In genomic region chr3:196712514-196713413, GRCh38 we compare ENCODE assay signal across 8 cellular contexts. TPM values are rescaled to one million over a fixed set of nuclear protein-coding genes. Genes with fewer than 3 reads are reported as not detected.
A peak's percentile ranks its signal among the peaks of the same experiment; 100 is the strongest.
DNase-seq lines count a peak whose midpoint lies in the region; ATAC-seq and TF ChIP-seq lines count a peak whose summit lies in the region.

No MANE protein-coding gene starts in this region.

- no peaks in the 10 kb centered on the region for H3K27me3 Mint-ChIP-seq in activated naive CD4-positive, alpha-beta T cell treated with anti-CD3 and anti-CD28 coated beads for 36 hours (ENCODE audit: low read depth)

- no peak overlapping the region for H2BK12ac ChIP-seq in trophoblast cell (ENCODE audit: low read length)

- TF ChIP-seq EP300 in transverse colon (IDR thresholded peaks at IDR 0.05; ENCODE audit: low read depth): no peak

- peaks cover 4% of the 10 kb centered on the region for H3K79me2 ChIP-seq in trophoblast cell (ENCODE audit: control insufficient read depth, insufficient read depth, low read length, poor library complexity)

- CTCF ChIA-PET in activated naive CD4-positive, alpha-beta T cell treated with anti-CD3 and anti-CD28 coated beads for 36 hours (lab: Charles Lee): interaction anchor here (1.0 to 1.3 kb wide), 2 partner anchors 28 to 229 kb away, joined by 3 to 5 read pairs; no protein-coding TSS in a partner anchor

- peak; percentile 40 for ATAC-seq in HG02981 (IDR thresholded peaks at IDR 0.05; ENCODE audit: unreplicated experiment)
- ATAC-seq in Right ventricle myocardium superior (ENCODE audit: poor library complexity): peak; percentile 90

- H3K4me2 ChIP-seq in trophoblast cell (ENCODE audit: low read length): peak overlapping the region; percentile 77

- peak overlapping the region; percentile 90 for H2BK120ac ChIP-seq in trophoblast cell (ENCODE audit: insufficient read depth, low read length, poor library complexity)

- H3K27ac Mint-ChIP-seq in activated naive CD4-positive, alpha-beta T cell treated with anti-CD3 and anti-CD28 coated beads for 36 hours: peak overlapping the region; percentile 77

- H4K12ac ChIP-seq in trophoblast cell (ENCODE audit: low read depth, low read length): peak overlapping the region; percentile 87

- DNase-seq in activated T-cell treated with anti-CD3 and anti-CD28 coated beads for 24 hours (ENCODE audit: low read depth) (peak; percentile 63), NT2/D1 (ENCODE audit: low read depth, low spot score) (peak; percentile 32), Right ventricle myocardium superior (peak; percentile 81), trophoblast cell (peak in 1 of 2 donors; percentile 16), transverse colon (peak; percentile 74)
- DNase-seq in activated T-cell treated with anti-CD3 and anti-CD28 coated beads, Interleukin-2, amount 50 U/mL, for 48 hours: no peak
- DNase-seq in activated naive CD4-positive, alpha-beta T cell treated with anti-CD3 and anti-CD28 coated beads for 36 hours: peak; percentile 55

- peak overlapping the region; percentile 83 for H3K18ac ChIP-seq in trophoblast cell (ENCODE audit: low read length)

- no peaks in the 10 kb centered on the region for H3K9me3 Mint-ChIP-seq in activated naive CD4-positive, alpha-beta T cell treated with anti-CD3 and anti-CD28 coated beads for 36 hours

- peak overlapping the region; percentile 80 for H3K27ac ChIP-seq in trophoblast cell (ENCODE audit: low read depth, low read length)
- H3K27ac ChIP-seq in transverse colon: peak overlapping the region; percentile 92 to 96 (median 96)

- intact Hi-C loops in activated naive CD4-positive, alpha-beta T cell treated with anti-CD3 and anti-CD28 coated beads for 36 hours (cut with micrococcal nuclease): loop anchor here (1.0 to 2.0 kb wide), 5 partner anchors 27 to 394 kb away; partner anchors contain the start of genes DYNLT2B, NCBP2, PAK2 and PIGZ
- intact Hi-C loops in Right ventricle myocardium superior (cut with DNase I): no loop called here
- intact Hi-C loops in transverse colon (cut with DNase I; ENCODE audit: low total_unique reads): no loop called here

- peak overlapping the region; percentile 74 for H2BK5ac ChIP-seq in trophoblast cell (ENCODE audit: low read depth, low read length, poor library complexity)

- peak overlapping the region; percentile 86 for H4K8ac ChIP-seq in trophoblast cell (ENCODE audit: low read depth, low read length)

- H3K4ac ChIP-seq in trophoblast cell (ENCODE audit: low read depth, low read length): peak overlapping the region; percentile 67

- H3K36me3 ChIP-seq in NT2/D1 (ENCODE audit: insufficient read depth, insufficient read length, low read length) (peaks cover 6% of the 10 kb centered on the region), trophoblast cell (ENCODE audit: control insufficient read depth in 1 of 2, insufficient read depth in 2 of 2, low read length in 2 of 2) (no peaks in the 10 kb centered on the region), transverse colon (no peaks in the 10 kb centered on the region)

- H3K14ac ChIP-seq in trophoblast cell (ENCODE audit: low read length): peak overlapping the region; percentile 83

- peak overlapping the region; percentile 81 for H3K4me3 Mint-ChIP-seq in activated naive CD4-positive, alpha-beta T cell treated with anti-CD3 and anti-CD28 coated beads for 36 hours

- H3K27me3 ChIP-seq in NT2/D1 (ENCODE audit: insufficient read depth, insufficient read length) (peaks cover 13% of the 10 kb centered on the region), trophoblast cell (ENCODE audit: insufficient read depth, low read length) (no peaks in the 10 kb centered on the region), transverse colon (no peaks in the 10 kb centered on the region)

- H3K4me3 ChIP-seq in NT2/D1 (ENCODE audit: insufficient read length, low read depth): peak overlapping the region; percentile 85
- peak overlapping the region; percentile 94 for H3K4me3 ChIP-seq in trophoblast cell (ENCODE audit: low read depth, low read length)
- peak overlapping the region; percentile 64 to 77 (median 70) for H3K4me3 ChIP-seq in transverse colon

- no peak for TF ChIP-seq POLR2A in transverse colon (IDR thresholded peaks at IDR 0.05)

- H3K79me1 ChIP-seq in trophoblast cell (ENCODE audit: low read length): peaks cover 8% of the 10 kb centered on the region

- H4K91ac ChIP-seq in trophoblast cell (ENCODE audit: low read depth, low read length): peak overlapping the region; percentile 90

- H3K36me3 Mint-ChIP-seq in activated naive CD4-positive, alpha-beta T cell treated with anti-CD3 and anti-CD28 coated beads for 36 hours (ENCODE audit: low read depth): peaks cover 2% of the 10 kb centered on the region

- H3K4me1 Mint-ChIP-seq in activated naive CD4-positive, alpha-beta T cell treated with anti-CD3 and anti-CD28 coated beads for 36 hours (ENCODE audit: low read depth): peaks cover 34% of the 10 kb centered on the region

- peak overlapping the region; percentile 92 for H3K9ac ChIP-seq in NT2/D1 (ENCODE audit: insufficient read length, low read depth)
- H3K9ac ChIP-seq in trophoblast cell (ENCODE audit: low read length): peak overlapping the region; percentile 89

- in situ Hi-C loops in transverse colon (cut with MboI; ENCODE audit: low pct_ligation_motif_present in 1 of 4, low pct_unique_long_range_greater_than_20kb in 1 of 4, low sequenced_read_pairs in 3 of 4): no loop called here

- TF ChIP-seq CTCF in transverse colon (IDR thresholded peaks at IDR 0.05): no peak

- H3K23ac ChIP-seq in trophoblast cell (ENCODE audit: low read length): no peak overlapping the region

- H3K4me1 ChIP-seq in NT2/D1 (ENCODE audit: insufficient read depth, insufficient read length) (no peaks in the 10 kb centered on the region), trophoblast cell (ENCODE audit: control insufficient read depth in 1 of 2, insufficient read depth in 2 of 2, low read length in 2 of 2) (peaks cover 0 to 4% of the 10 kb centered on the region in 2 experiments), transverse colon (peaks cover 4 to 19% (median 16%) of the 10 kb centered on the region in 4 donors)

- no CpG with 5 or more reads among the region's 64 CpGs for WGBS in trophoblast cell (ENCODE audit: extremely low coverage, insufficient coverage, insufficient read length)
- WGBS in transverse colon (ENCODE audit: low coverage in 1 of 2), 2 donors: 8 to 59% methylated on average over 5 to 28 of the region's 64 CpGs

- no peaks in the 10 kb centered on the region for H3K9me3 ChIP-seq in NT2/D1 (ENCODE audit: insufficient read depth, low read length)
- no peaks in the 10 kb centered on the region for H3K9me3 ChIP-seq in trophoblast cell (ENCODE audit: insufficient read depth, low read depth, low read length)
- H3K9me3 ChIP-seq in transverse colon: no peaks in the 10 kb centered on the region

- peak overlapping the region; percentile 74 for H2AFZ ChIP-seq in trophoblast cell (ENCODE audit: insufficient read depth, low read length, poor library complexity)

- no peak overlapping the region for H2AK5ac ChIP-seq in trophoblast cell (ENCODE audit: low read length)

RNA-seq across cellular contexts. Expression of gene PIGX, which starts 0.6 kb away (rescaled TPM):
- total RNA-seq in activated naive CD4-positive, alpha-beta T cell treated with anti-CD3 and anti-CD28 coated beads for 36 hours: 10 to 100 TPM; 30.7 to 32.8 TPM
- total RNA-seq in Right ventricle myocardium superior (13.9 TPM), transverse colon (10 to 100 TPM in 3 of 4 donors, 1 to 10 TPM in 1; 4.0 to 36.3 (median 23.6) TPM)
- 13.0 and 14.8 TPM in 2 replicates for polyA plus RNA-seq in trophoblast cell (2013)

RNA-seq across cellular contexts. Expression of gene CEP19, which starts 0.7 kb away (rescaled TPM):
- total RNA-seq in activated naive CD4-positive, alpha-beta T cell treated with anti-CD3 and anti-CD28 coated beads for 36 hours: 1 to 10 TPM; 3.1 to 4.4 TPM
- 0.91 TPM for total RNA-seq in Right ventricle myocardium superior
- 1.7 and 2.1 TPM in 2 replicates for polyA plus RNA-seq in trophoblast cell (2013)
- 1 to 10 TPM in 2 of 4 donors, under 1 TPM in 1, not detected in 1; 0.32 to 2.2 (median 1.8) TPM for total RNA-seq in transverse colon

RNA-seq across cellular contexts. Expression of gene PAK2, which starts 26.9 kb away (rescaled TPM):
- 10 to 100 TPM; 66.6 to 68.4 TPM for total RNA-seq in activated naive CD4-positive, alpha-beta T cell treated with anti-CD3 and anti-CD28 coated beads for 36 hours
- total RNA-seq in Right ventricle myocardium superior (40.6 TPM), transverse colon (10 to 100 TPM; 16.3 to 54.5 (median 36.7) TPM)
- polyA plus RNA-seq in trophoblast cell (2013): 38.4 and 40.0 TPM in 2 replicates

Comparison
In these comparisons a context has a peak if more than half of its experiments do, and no peak if none do; other contexts are left out.
1. DNase-seq: peak in activated T-cell treated with anti-CD3 and anti-CD28 coated beads for 24 hours (single experiment), NT2/D1 (single experiment), activated naive CD4-positive, alpha-beta T cell treated with anti-CD3 and anti-CD28 coated beads for 36 hours (single experiment), Right ventricle myocardium superior (single experiment) and transverse colon (single experiment); none in activated T-cell treated with anti-CD3 and anti-CD28 coated beads, Interleukin-2, amount 50 U/mL, for 48 hours (0 of 2).
2. Peak in every context shown above with its lines, with median percentiles within 50 percentile points of each other: H3K4me3 ChIP-seq.